Comparison of ENCODE assay signal across 8 cellular contexts in the genomic region with DNA sequence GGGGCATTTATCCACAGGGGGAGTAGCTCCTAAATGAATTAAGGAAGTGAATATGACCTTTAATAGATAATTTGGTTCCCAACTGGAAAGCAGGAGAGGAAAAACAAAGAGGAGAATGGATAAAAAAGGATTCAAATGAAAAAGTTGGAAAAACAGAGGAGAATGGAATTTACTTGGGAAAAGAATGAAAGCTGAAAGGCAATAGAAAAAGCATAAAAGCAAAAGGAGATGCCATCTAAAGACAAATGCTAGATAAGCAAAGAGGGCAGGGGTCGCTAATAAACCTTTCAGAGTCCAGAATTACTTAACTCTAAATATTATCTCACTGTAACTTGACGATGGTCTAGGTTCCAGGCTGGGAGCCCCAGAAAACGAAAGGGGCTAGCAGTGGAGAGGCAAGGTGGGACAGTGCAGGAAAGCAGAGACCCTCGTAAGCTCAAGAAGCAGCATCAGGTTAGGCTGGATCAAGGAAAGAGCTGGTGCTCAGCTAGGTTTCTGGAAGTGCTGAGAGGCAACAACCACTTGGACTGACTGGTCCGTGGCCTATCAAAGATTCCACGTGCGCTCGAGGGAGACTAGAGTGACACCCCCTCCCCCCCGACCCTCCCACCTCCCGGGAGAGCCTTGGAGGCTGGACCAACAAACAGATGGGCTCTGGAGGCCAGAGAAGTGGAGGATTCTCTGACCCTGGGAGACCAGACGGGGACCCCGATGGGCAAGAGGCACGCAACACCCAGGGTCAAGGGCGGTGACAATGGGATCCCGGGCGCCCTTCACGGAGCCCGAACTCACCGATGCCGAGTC. TPM values are rescaled to one million over a fixed set of nuclear protein-coding genes. Genes with fewer than 3 reads are reported as not detected.
A peak's percentile ranks its signal among the peaks of the same experiment; 100 is the strongest.
DNase-seq lines count a peak whose midpoint lies in the region; TF ChIP-seq lines count a peak whose summit lies in the region.

No MANE protein-coding gene starts in this region.

- H3K4me1 ChIP-seq in ES-I3 (ENCODE audit: insufficient read depth, low read length) (peaks cover 7% of the 10 kb centered on the region; the same call in 1 of the 2 replicates), KMS-11 (ENCODE audit: low read depth, poor library complexity, severe bottlenecking) (peaks cover 9% of the 10 kb centered on the region), breast epithelium (peaks cover 0 to 4% of the 10 kb centered on the region in 2 donors), mesendoderm (ENCODE audit: control insufficient read depth, low read depth, low read length) (peaks cover 13% of the 10 kb centered on the region)

- H3K36me3 ChIP-seq in ES-I3 (ENCODE audit: insufficient read depth, low read length) = no peaks in the 10 kb centered on the region
- no peaks in the 10 kb centered on the region for H3K36me3 ChIP-seq in KMS-11 (ENCODE audit: insufficient read depth)
- H3K36me3 ChIP-seq in breast epithelium = no peaks in the 10 kb centered on the region
- no peaks in the 10 kb centered on the region for H3K36me3 ChIP-seq in mesendoderm (ENCODE audit: control insufficient read depth, insufficient read depth, low read length)

- H3K9me3 ChIP-seq in ES-I3 (ENCODE audit: control insufficient read depth, insufficient read depth, low read length) (no peaks in the 10 kb centered on the region), breast epithelium (no peaks in the 10 kb centered on the region)

- no peaks in the 10 kb centered on the region for H3K27me3 ChIP-seq in KMS-11 (ENCODE audit: insufficient read depth, low read depth)
- H3K27me3 ChIP-seq in breast epithelium = no peaks in the 10 kb centered on the region
- no peaks in the 10 kb centered on the region for H3K27me3 ChIP-seq in mesendoderm (ENCODE audit: insufficient read depth, low read length, poor library complexity)

- H3K23ac ChIP-seq in mesendoderm (ENCODE audit: low read length) = peak overlapping the region; percentile 52

- no peak overlapping the region for H4K8ac ChIP-seq in mesendoderm (ENCODE audit: low read depth, low read length)

- no peaks in the 10 kb centered on the region for H4K20me1 ChIP-seq in KMS-11 (ENCODE audit: insufficient read depth)

- TF ChIP-seq CTCF in KMS-11 (conservative IDR thresholded peaks at IDR 0.05; ENCODE audit: low read depth, low read length) (no peak), breast epithelium (IDR thresholded peaks at IDR 0.05) (no peak)

- H3K79me1 ChIP-seq in mesendoderm (ENCODE audit: low read length) = peaks cover 4% of the 10 kb centered on the region

- no peak overlapping the region for H2BK15ac ChIP-seq in mesendoderm (replicated peaks; ENCODE audit: low read depth)

- H3K4me3 ChIP-seq in KMS-11 (IDR thresholded peaks at IDR 0.05; ENCODE audit: insufficient read depth, low read depth, low read length) (no peak overlapping the region), breast epithelium (peak overlapping the region; percentile 87 to 94 (median 94)), mesendoderm (ENCODE audit: low read length) (peak overlapping the region; percentile 71)

- intact Hi-C loops in breast epithelium (cut with DNase I; ENCODE audit: low total_unique reads) = loop anchor here (10.0 kb wide), 1 partner anchor 330 kb away; no protein-coding TSS in a partner anchor

- H3K18ac ChIP-seq in mesendoderm (ENCODE audit: low read length) = no peak overlapping the region

- H2BK120ac ChIP-seq in mesendoderm (ENCODE audit: low read depth, low read length) = no peak overlapping the region

- H3K27ac ChIP-seq in KMS-11 = no peak overlapping the region
- H3K27ac ChIP-seq in breast epithelium = peak overlapping the region; percentile 68 to 75
- no peak overlapping the region for H3K27ac ChIP-seq in mesendoderm (ENCODE audit: low read depth, low read length)

- H2BK5ac ChIP-seq in mesendoderm (ENCODE audit: low read length) = no peak overlapping the region

- H3K9ac ChIP-seq in ES-I3 (ENCODE audit: low read depth, low read length) (peak overlapping the region; percentile 76; the same call in 1 of the 2 replicates), KMS-11 (peak overlapping the region; percentile 50; the same call in 1 of the 2 replicates), mesendoderm (ENCODE audit: low read length) (peak overlapping the region; percentile 84)

- peak overlapping the region; percentile 93 for H3K56ac ChIP-seq in mesendoderm (ENCODE audit: low read length)

- H3K4me2 ChIP-seq in KMS-11 (peak overlapping the region; percentile 69), mesendoderm (ENCODE audit: low read length) (peak overlapping the region; percentile 66)

- H3K4ac ChIP-seq in mesendoderm (ENCODE audit: low read depth, low read length) = no peak overlapping the region

- H4K5ac ChIP-seq in mesendoderm (ENCODE audit: low read length) = no peak overlapping the region

- H2AFZ ChIP-seq in KMS-11 (ENCODE audit: low read depth) = peak overlapping the region; percentile 72

- no peak overlapping the region for H2AK5ac ChIP-seq in mesendoderm (ENCODE audit: low read length)

- DNase-seq in breast epithelium (ENCODE audit: low spot score in 2 of 2) (peak in 1 of 2 donors; percentile 51), mesendoderm (peak; percentile 27), NCI-H1694 treated with DMSO at 0.1 percent for 48 hours (lab: John Stamatoyannopoulos, UW) (no peak), DMS153 treated with DMSO at 0.1 percent for 48 hours (lab: John Stamatoyannopoulos, UW; ENCODE audit: unreplicated experiment) (no peak), DMS79 treated with DMSO at 0.1 percent for 48 hours (lab: John Stamatoyannopoulos, UW) (no peak)
- no peak for DNase-seq in NK-92 treated with Interleukin-12 subunit alpha and Interleukin-12 subunit beta, amount 100 ng/mL, for 24 hours (lab: John Stamatoyannopoulos, UW)

- TF ChIP-seq POLR2A in breast epithelium (IDR thresholded peaks at IDR 0.05) = no peak

- H3K79me2 ChIP-seq in KMS-11 (ENCODE audit: insufficient read depth, low read depth) (no peaks in the 10 kb centered on the region), mesendoderm (ENCODE audit: control insufficient read depth, insufficient read depth, low read length) (peaks cover 2% of the 10 kb centered on the region)

- WGBS in mesendoderm (ENCODE audit: extremely low coverage, insufficient coverage, low lambda C conversion rate) = no CpG with 5 or more reads among the region's 20 CpGs

RNA-seq across cellular contexts. Expression of a gene that starts 1.2 kb away (rescaled TPM):
- 10 to 100 TPM; 17.1 to 32.2 (median 22.0) TPM for total RNA-seq in breast epithelium
- polyA plus RNA-seq in mesendoderm (2013, experiment 1 of 2) = 3.2 TPM
- 3.2 TPM for polyA plus RNA-seq in mesendoderm (2013, experiment 2 of 2)

Comparison
In these comparisons a context has a peak if more than half of its experiments do, and no peak if none do; other contexts are left out.
1. H3K27ac ChIP-seq: peak in breast epithelium (2 of 2); none in KMS-11 (single experiment) and mesendoderm (single experiment).
2. Peak in every context shown above with its lines, with median percentiles within 50 percentile points of each other: H3K9ac ChIP-seq.